In the genomic region with DNA sequence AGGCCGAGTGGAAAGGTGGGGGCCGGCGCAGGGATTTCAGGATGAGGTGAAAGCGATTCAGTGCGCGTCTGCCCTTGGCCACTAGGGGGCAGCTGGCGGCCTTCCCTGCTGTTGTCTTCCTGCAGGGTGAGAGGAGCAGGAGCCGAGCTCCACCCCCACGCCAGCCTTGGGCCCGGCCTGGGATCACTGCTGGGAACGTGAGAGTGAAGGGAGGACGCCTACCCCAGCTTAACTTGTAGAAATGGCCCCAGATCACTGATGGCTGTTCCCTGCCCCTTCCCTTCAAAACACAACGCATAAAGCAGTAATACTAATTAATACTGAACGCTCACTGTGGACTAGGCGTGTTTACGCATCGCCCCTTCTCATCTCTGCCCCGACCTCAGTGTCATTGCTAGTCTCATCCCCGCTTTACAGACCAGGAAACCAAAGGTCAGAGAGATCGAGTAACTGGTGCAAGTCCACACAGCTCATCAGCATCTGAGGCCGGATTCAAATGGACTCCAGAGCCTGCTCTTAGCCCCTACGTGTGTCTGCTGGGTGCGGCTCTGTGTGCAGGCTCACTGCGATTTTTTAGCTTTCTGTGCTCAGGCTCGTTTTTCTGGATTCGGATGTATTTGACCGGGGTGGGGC, we compare ENCODE assay signal across 8 cellular contexts. TPM values are rescaled to one million over a fixed set of nuclear protein-coding genes. Genes with fewer than 3 reads are reported as not detected.
A peak's percentile ranks its signal among the peaks of the same experiment; 100 is the strongest.
DNase-seq lines count a peak whose midpoint lies in the region; ATAC-seq, FAIRE-seq and TF ChIP-seq lines count a peak whose summit lies in the region.

No MANE protein-coding gene starts in this region.

- no peak for TF ChIP-seq POLR2A in testis (IDR thresholded peaks at IDR 0.05)

- peak; percentile 99 for TF ChIP-seq CTCF in GM06990 (IDR thresholded peaks at IDR 0.05; ENCODE audit: insufficient read depth, low read length, poor library complexity, severe bottlenecking)
- TF ChIP-seq CTCF in omental fat pad (IDR thresholded peaks at IDR 0.05): peak in 1 of 3 donors; percentile 93
- TF ChIP-seq CTCF in testis (IDR thresholded peaks at IDR 0.05): peak; percentile 96

- H3K27me3 ChIP-seq in GM06990 (replicated peaks; ENCODE audit: control insufficient read depth, insufficient read depth, low read length): no peaks in the 10 kb centered on the region
- no peaks in the 10 kb centered on the region for H3K27me3 ChIP-seq in testis

- 32 to 41% methylated on average over 15 to 27 of the region's 27 CpGs for WGBS in testis, 2 donors

- ATAC-seq in omental fat pad (ENCODE audit: low FRiP score) (peak; percentile 83), GM18870 (IDR thresholded peaks at IDR 0.05; ENCODE audit: unreplicated experiment) (no peak)

- no peaks in the 10 kb centered on the region for H3K9me3 ChIP-seq in testis

- H3K36me3 ChIP-seq in GM06990 (ENCODE audit: control insufficient read depth, insufficient read depth, low read length): peaks cover 14% of the 10 kb centered on the region
- no peaks in the 10 kb centered on the region for H3K36me3 ChIP-seq in testis (ENCODE audit: low read depth, missing control alignments)

- intact Hi-C loops in testis (cut with DNase I; ENCODE audit: low total_unique reads): loop anchor here (5.0 kb wide), 1 partner anchor 169 kb away; no protein-coding TSS in a partner anchor

- peak; percentile 43 for DNase-seq in GM06990 (ENCODE audit: extremely low read depth, insufficient read length)
- peak; percentile 39 for DNase-seq in MV-4-11 (lab: John Stamatoyannopoulos, UW)
- DNase-seq in SK-MEL-5 (ENCODE audit: low read depth, low spot score): peak; percentile 86
- peak in 3 of 4 experiments; percentile 27 to 47 (median 37) for DNase-seq in activated naive CD4-positive, alpha-beta T cell (lab: John Stamatoyannopoulos, UW)
- peak; percentile 80 to 94 for DNase-seq in frontal cortex (ENCODE audit: low spot score in 2 of 2)
- DNase-seq in omental fat pad (ENCODE audit: low spot score): peak; percentile 81
- DNase-seq in testis: peak; percentile 95

- H3K4me3 ChIP-seq in GM06990 (replicated peaks; ENCODE audit: low read depth, low read length) (no peak overlapping the region), testis (no peak overlapping the region)

- H3K4me1 ChIP-seq in testis: peaks cover 7% of the 10 kb centered on the region

- in situ Hi-C loops in SK-MEL-5 (cut with HindIII; ENCODE audit: low pct_unique_long_range_greater_than_20kb, low sequenced_read_pairs): no loop called here

- H3K27ac ChIP-seq in testis: no peak overlapping the region

- no peak for FAIRE-seq in frontal cortex (lab: Jason Lieb, UNC)

RNA-seq across cellular contexts. Expression of a gene that starts 24.3 kb away (rescaled TPM):
- total RNA-seq in SK-MEL-5 (2014; rRNA removed; shearing (Covaris generic)): 22.9 and 27.2 TPM in 2 replicates
- polyA plus RNA-seq in SK-MEL-5 (2015; cell fraction: cytosol; rRNA removed): 28.1 TPM in 2 replicates
- 19.5 and 38.6 TPM in 2 replicates for polyA plus RNA-seq in SK-MEL-5 (2015; cell fraction: nucleus; rRNA removed)
- total RNA-seq in frontal cortex (14.3 TPM), omental fat pad (10 to 100 TPM in 2 of 4 donors, 1 to 10 TPM in 2; 7.1 to 12.0 (median 9.9) TPM), testis (10 to 100 TPM; 49.8 to 63.1 TPM)
- 63.6 TPM for polyA plus RNA-seq in testis (ENCODE audit: insufficient read depth, low read depth, low replicate concordance)

RNA-seq across cellular contexts. Expression of a gene that starts 24.6 kb away (rescaled TPM):
- total RNA-seq in SK-MEL-5 (2014; rRNA removed; shearing (Covaris generic)): 62.2 and 74.3 TPM in 2 replicates
- 37.1 and 44.2 TPM in 2 replicates for polyA plus RNA-seq in SK-MEL-5 (2015; cell fraction: cytosol; rRNA removed)
- polyA plus RNA-seq in SK-MEL-5 (2015; cell fraction: nucleus; rRNA removed): 19.4 and 34.3 TPM in 2 replicates
- 13.9 TPM for total RNA-seq in frontal cortex
- total RNA-seq in omental fat pad: 10 to 100 TPM; 20.2 to 38.0 (median 29.1) TPM
- 10 to 100 TPM; 23.6 to 26.4 TPM for total RNA-seq in testis
- 45.2 TPM for polyA plus RNA-seq in testis (ENCODE audit: insufficient read depth, low read depth, low replicate concordance)

Comparison
In these comparisons a context has a peak if more than half of its experiments do, and no peak if none do; other contexts are left out.
1. DNase-seq: peak in every context shown above with its lines; median percentile 95 in testis; 87 in frontal cortex; 86 in SK-MEL-5; 81 in omental fat pad; 43 in GM06990; 39 in MV-4-11; 37 in activated naive CD4-positive, alpha-beta T cell.